In the genomic region with DNA sequence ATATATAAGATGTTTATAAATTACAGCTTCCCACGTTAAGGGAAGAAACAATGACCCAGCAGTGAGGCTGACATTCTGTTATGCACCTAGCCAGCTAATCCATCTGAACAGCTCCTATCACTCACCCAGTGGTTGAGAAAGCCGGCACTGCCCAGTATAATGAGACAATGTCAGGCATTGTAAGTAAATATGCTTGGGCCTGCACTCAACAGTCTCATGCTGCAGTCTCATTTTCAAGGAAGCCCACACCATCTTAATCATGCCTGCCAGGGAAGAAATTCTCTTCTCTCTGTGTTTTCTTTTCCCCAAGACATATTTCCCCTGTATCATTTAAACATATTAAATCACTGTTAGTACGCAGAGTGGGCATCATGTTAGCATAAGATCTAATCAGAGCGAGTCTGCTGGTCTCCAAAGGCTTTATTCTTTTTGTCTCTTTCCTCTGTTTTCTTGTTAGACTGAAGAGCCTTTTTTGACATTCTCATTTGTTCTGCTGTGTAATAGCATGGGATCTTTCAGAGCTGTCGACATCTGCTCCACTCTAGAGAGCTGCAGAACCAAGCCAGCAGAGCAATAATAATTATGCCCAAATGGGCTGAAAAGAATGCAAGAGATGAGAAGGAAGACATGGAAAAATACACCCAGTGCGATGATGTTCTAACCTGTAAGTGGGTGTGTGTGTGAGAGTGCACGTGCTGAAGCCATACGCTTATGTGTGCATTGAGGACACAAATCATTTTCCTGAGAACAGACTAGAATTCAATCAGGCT, we compare ENCODE assay signal across 21 cellular contexts.
A peak's percentile ranks its signal among the peaks of the same experiment; 100 is the strongest.
DNase-seq lines count a peak whose midpoint lies in the region; ATAC-seq lines count a peak whose summit lies in the region.
"Had no signal": no experiment of that assay in that cellular context is flagged by ENCODE, and none has a peak within 500 bp of the region (broad histone marks: within the 10 kb centered on the region; RNA-seq: fewer than 3 reads in every experiment).

No MANE protein-coding gene starts in this region.

- peaks cover 8% of the 10 kb centered on the region for H3K4me1 ChIP-seq in ectodermal cell (ENCODE audit: control insufficient read depth, insufficient read depth, low read length)
- H3K4me1 ChIP-seq: body of pancreas, lower lobe of right lung, uterus had no signal

- DNase-seq in NCI-H1694 treated with DMSO at 0.1 percent for 48 hours (lab: John Stamatoyannopoulos, UW) (peak; percentile 53), medulla oblongata (ENCODE audit: extremely low spot score) (peak; percentile 75), superior temporal gyrus (ENCODE audit: extremely low spot score) (peak; percentile 71), NCI-H2107 treated with DMSO at 0.1 percent for 48 hours (lab: John Stamatoyannopoulos, UW; ENCODE audit: unreplicated experiment) (no peak)
- DNase-seq: activated CD4-positive, alpha-beta memory T cell treated with anti-CD3 and anti-CD28 coated beads for 36 hours; activated effector memory CD4-positive, alpha-beta T cell treated with anti-CD3 and anti-CD28 coated beads, Interleukin-2, amount 50 U/mL, for 16 hours; body of pancreas; Kasumi-1; lower lobe of right lung; NCI-H1105; NCI-H2029 treated with DMSO at 0.1 percent for 48 hours; NCI-H524; SHP77 treated with DMSO at 0.1 percent for 48 hours; small intestine; stimulated activated CD4-positive, alpha-beta T cell treated with anti-CD3 and anti-CD28 coated beads, Interleukin-1b, Interleukin-23, amount 100 ng/mL, for 48 hours; uterus had no signal

- H3K9me3 ChIP-seq in ectodermal cell (ENCODE audit: control insufficient read depth, low read length), result no peaks in the 10 kb centered on the region
- H3K9me3 ChIP-seq: body of pancreas, lower lobe of right lung, neutrophil, uterus had no signal

- H3K27me3 ChIP-seq in ectodermal cell (ENCODE audit: control insufficient read depth, insufficient read depth, low read length, poor library complexity, severe bottlenecking), result no peaks in the 10 kb centered on the region
- H3K27me3 ChIP-seq: body of pancreas, neutrophil, uterus had no signal

- ATAC-seq in GM18867 (IDR thresholded peaks at IDR 0.05; ENCODE audit: unreplicated experiment) (no peak), HG02981 (IDR thresholded peaks at IDR 0.05; ENCODE audit: unreplicated experiment) (no peak)
- ATAC-seq: body of pancreas, HepG2, lower lobe of right lung had no signal

- H3K27ac ChIP-seq in ectodermal cell (ENCODE audit: insufficient read depth, low read depth, low read length, poor library complexity, severe bottlenecking), result peak overlapping the region; percentile 17
- H3K27ac ChIP-seq: body of pancreas, lower lobe of right lung, neutrophil, uterus had no signal

- no peaks in the 10 kb centered on the region for H3K36me3 ChIP-seq in ectodermal cell (ENCODE audit: control insufficient read depth, insufficient read depth, low read length)
- H3K36me3 ChIP-seq: lower lobe of right lung, neutrophil, uterus had no signal

- no peak overlapping the region for H3K4me3 ChIP-seq in ectodermal cell (ENCODE audit: insufficient read depth, low read depth, low read length)
- H3K4me3 ChIP-seq: body of pancreas, lower lobe of right lung, uterus had no signal

- 79 to 81% methylated on average over 8 of the region's 8 CpGs for WGBS in ectodermal cell, 2 experiments
